In genomic region chr11:72144807-72145565, GRCh38 we compare ENCODE assay signal across 14 cellular contexts.
DNase-seq lines count a peak whose midpoint lies in the region; ATAC-seq and TF ChIP-seq lines count a peak whose summit lies in the region.
"Had no signal": no experiment of that assay in that cellular context is flagged by ENCODE, and none has a peak within 500 bp of the region (broad histone marks: within the 10 kb centered on the region; RNA-seq: fewer than 3 reads in every experiment).

No MANE protein-coding gene starts in this region.

- H3K4me3 ChIP-seq in AG04449 (ENCODE audit: low read depth, low read length), result no peak overlapping the region
- H3K4me3 ChIP-seq in astrocyte of the spinal cord (ENCODE audit: low read depth, low read length), result no peak overlapping the region
- H3K4me3 ChIP-seq: thyroid gland had no signal

- CTCF ChIA-PET in AG04449 (lab: Yijun Ruan, JAX), result interaction anchor here (0.7 to 3.3 kb wide), 35 partner anchors 8 to 289 kb away, joined by 3 to 46 read pairs (median 7); partner anchors contain the start of genes ANAPC15 and LAMTOR1

- in situ Hi-C loops in astrocyte of the spinal cord (cut with HindIII; ENCODE audit: low sequenced_read_pairs), result no loop called here

- POLR2A ChIA-PET in AG04449 (lab: Yijun Ruan, JAX), result interaction anchor here (0.7 to 1.6 kb wide), 3 partner anchors 43 to 286 kb away, joined by 3 to 7 read pairs (median 3); no protein-coding TSS in a partner anchor

- no peak for TF ChIP-seq CTCF in AG04449 (IDR thresholded peaks at IDR 0.05; ENCODE audit: insufficient read depth, low read length, missing control alignments)
- TF ChIP-seq CTCF in astrocyte of the spinal cord (IDR thresholded peaks at IDR 0.05; ENCODE audit: low read depth, low read length), result no peak

- peak; percentile 85 for DNase-seq in AG04449 (ENCODE audit: low read depth, low spot score)
- DNase-seq in HS-5 (ENCODE audit: low read depth), result peak; percentile 97
- peak; percentile 36 for DNase-seq in astrocyte of the spinal cord (ENCODE audit: low read depth, low spot score)
- DNase-seq in iris pigment epithelial cell (ENCODE audit: low read depth), result peak; percentile 90
- no peak for DNase-seq in RPMI8226
- no peak for DNase-seq in NCI-H2029 (lab: John Stamatoyannopoulos, UW)
- DNase-seq: activated B cell treated with CpG ODN at 0.5 μM for 24 hours; activated naive CD8-positive, alpha-beta T cell treated with anti-CD3 and anti-CD28 coated beads, Interleukin-2, amount 50 U/mL, for 24 hours; effector CD4-positive, alpha-beta T cell; NCI-H2107; NK-92 treated with Interleukin-12 subunit alpha and Interleukin-12 subunit beta, amount 100 ng/mL, for 24 hours; thyroid gland had no signal

- no peak for ATAC-seq in GM21526 (IDR thresholded peaks at IDR 0.05; ENCODE audit: low FRiP score, unreplicated experiment)
- no peak for ATAC-seq in activated CD4-positive, CD25-positive, alpha-beta regulatory T cell treated with anti-CD3 and anti-CD28 coated beads, Interleukin-2, amount 50 U/mL, for 24 hours

Comparison
In these comparisons a context has a peak if more than half of its experiments do, and no peak if none do; other contexts are left out.
1. DNase-seq: peak in AG04449 (single experiment), HS-5 (single experiment), astrocyte of the spinal cord (single experiment) and iris pigment epithelial cell (single experiment); none in RPMI8226 (single experiment) and NCI-H2029 (single experiment).